In genomic region chr5:131634996-131635754, GRCh38 we compare ENCODE assay signal across 8 cellular contexts. TPM values are rescaled to one million over a fixed set of nuclear protein-coding genes. Genes with fewer than 3 reads are reported as not detected.
DNase-seq lines count a peak whose midpoint lies in the region; ATAC-seq and TF ChIP-seq lines count a peak whose summit lies in the region.

TSS of gene RAPGEF6 (minus strand) at chr5:131635229. CDS start at chr5:131635030, 199 bp downstream.

- peak within 1 kb of the TSS; percentile 67 to 84 for H3K4me3 ChIP-seq in testis

- TF ChIP-seq CTCF in GM10266 (IDR thresholded peaks at IDR 0.05; ENCODE audit: control insufficient read depth, insufficient read depth, low read depth, missing control alignments) (no peak), omental fat pad (IDR thresholded peaks at IDR 0.05) (no peak), testis (IDR thresholded peaks at IDR 0.05) (peak in 1 of 3 experiments; percentile 21)

- no peaks in the 10 kb centered on the region for H3K27me3 Mint-ChIP-seq in activated naive CD8-positive, alpha-beta T cell

- intact Hi-C loops in testis (cut with DNase I; ENCODE audit: low total_unique reads) = loop anchor here (10.0 kb wide), 1 partner anchor 160 kb away; the partner anchor contains the start of gene FNIP1

- peak; percentile 87 for TF ChIP-seq POLR2A in testis (IDR thresholded peaks at IDR 0.05)

- peak within 1 kb of the TSS; percentile 97 for H3K27ac Mint-ChIP-seq in activated naive CD8-positive, alpha-beta T cell

- H3K36me3 ChIP-seq in testis (ENCODE audit: low read depth, missing control alignments) = no peaks in the 10 kb centered on the region

- H3K27me3 ChIP-seq in testis = no peaks in the 10 kb centered on the region

- H3K9me3 Mint-ChIP-seq in activated naive CD8-positive, alpha-beta T cell (ENCODE audit: low read depth) = no peaks in the 10 kb centered on the region

- ATAC-seq in HG02623 (IDR thresholded peaks at IDR 0.05; ENCODE audit: unreplicated experiment) (peak; percentile 86), omental fat pad (ENCODE audit: low FRiP score) (peak; percentile 93)

- H3K27ac ChIP-seq in testis = peak within 1 kb of the TSS; percentile 96

- peaks cover 28% of the 10 kb centered on the region for H3K4me1 Mint-ChIP-seq in activated naive CD8-positive, alpha-beta T cell (ENCODE audit: low read depth)

- peaks cover 8% of the 10 kb centered on the region for H3K4me1 ChIP-seq in testis

- 0 to 1% methylated on average over 13 to 54 of the region's 60 CpGs for WGBS in testis, 2 donors

- DNase-seq in GM10266 (ENCODE audit: extremely low spot score) = peak; percentile 78
- DNase-seq in NCI-H1105 (lab: John Stamatoyannopoulos, UW) = peak; percentile 89
- peak; percentile 99 for DNase-seq in SKM-1 treated with dmso at 0.1 percent for 144 hours (lab: John Stamatoyannopoulos, UW; ENCODE audit: unreplicated experiment)
- DNase-seq in glomerular visceral epithelial cell (ENCODE audit: extremely low spot score) = peak; percentile 100
- peak; percentile 96 for DNase-seq in omental fat pad (ENCODE audit: low spot score)
- peak; percentile 99 for DNase-seq in testis

- H3K36me3 Mint-ChIP-seq in activated naive CD8-positive, alpha-beta T cell = no peaks in the 10 kb centered on the region

- no peaks in the 10 kb centered on the region for H3K9me3 ChIP-seq in testis

- peak within 1 kb of the TSS; percentile 93 for H3K4me3 Mint-ChIP-seq in activated naive CD8-positive, alpha-beta T cell

RNA-seq across cellular contexts. Expression of gene RAPGEF6, which starts in this region (rescaled TPM):
- 10 to 100 TPM; 14.7 to 31.5 (median 24.2) TPM for total RNA-seq in omental fat pad
- total RNA-seq in testis = 10 to 100 TPM; 40.1 to 59.0 TPM
- polyA plus RNA-seq in testis (ENCODE audit: insufficient read depth, low read depth, low replicate concordance) = 27.6 TPM

Comparison
In these comparisons a context has a peak if more than half of its experiments do, and no peak if none do; other contexts are left out.
1. Peak in every context shown above with its lines: DNase-seq, ATAC-seq, H3K4me3 ChIP-seq and H3K27ac ChIP-seq.